ENCODE assay signal across 1 cellular context in the genomic region with DNA sequence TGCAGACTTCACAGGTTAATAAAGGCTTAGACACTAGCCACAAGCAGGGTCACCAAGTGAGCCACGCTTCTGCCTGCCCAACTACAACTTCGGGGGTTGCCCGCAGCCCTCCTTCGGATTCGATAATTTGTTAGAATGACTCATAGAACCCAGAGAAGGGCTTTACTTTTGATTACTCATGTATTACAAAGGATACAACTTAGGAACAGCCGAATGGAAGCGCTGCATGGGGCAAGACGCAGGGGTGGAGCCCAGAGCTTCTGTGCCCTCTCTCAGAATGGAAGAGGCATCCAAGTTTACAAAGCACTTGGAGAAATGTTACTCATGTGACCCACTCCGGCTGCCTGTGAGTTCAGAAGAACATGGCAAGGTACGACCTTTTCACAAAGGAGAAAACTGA.
TF ChIP-seq lines count a peak whose summit lies in the region.

No MANE protein-coding gene starts in this region.

TF ChIP-seq in HEK293, 187 proteins besides CTCF, POLR2A, EP300 and RAD21 (continued from another document):
- TF ChIP-seq, protein P1, sequence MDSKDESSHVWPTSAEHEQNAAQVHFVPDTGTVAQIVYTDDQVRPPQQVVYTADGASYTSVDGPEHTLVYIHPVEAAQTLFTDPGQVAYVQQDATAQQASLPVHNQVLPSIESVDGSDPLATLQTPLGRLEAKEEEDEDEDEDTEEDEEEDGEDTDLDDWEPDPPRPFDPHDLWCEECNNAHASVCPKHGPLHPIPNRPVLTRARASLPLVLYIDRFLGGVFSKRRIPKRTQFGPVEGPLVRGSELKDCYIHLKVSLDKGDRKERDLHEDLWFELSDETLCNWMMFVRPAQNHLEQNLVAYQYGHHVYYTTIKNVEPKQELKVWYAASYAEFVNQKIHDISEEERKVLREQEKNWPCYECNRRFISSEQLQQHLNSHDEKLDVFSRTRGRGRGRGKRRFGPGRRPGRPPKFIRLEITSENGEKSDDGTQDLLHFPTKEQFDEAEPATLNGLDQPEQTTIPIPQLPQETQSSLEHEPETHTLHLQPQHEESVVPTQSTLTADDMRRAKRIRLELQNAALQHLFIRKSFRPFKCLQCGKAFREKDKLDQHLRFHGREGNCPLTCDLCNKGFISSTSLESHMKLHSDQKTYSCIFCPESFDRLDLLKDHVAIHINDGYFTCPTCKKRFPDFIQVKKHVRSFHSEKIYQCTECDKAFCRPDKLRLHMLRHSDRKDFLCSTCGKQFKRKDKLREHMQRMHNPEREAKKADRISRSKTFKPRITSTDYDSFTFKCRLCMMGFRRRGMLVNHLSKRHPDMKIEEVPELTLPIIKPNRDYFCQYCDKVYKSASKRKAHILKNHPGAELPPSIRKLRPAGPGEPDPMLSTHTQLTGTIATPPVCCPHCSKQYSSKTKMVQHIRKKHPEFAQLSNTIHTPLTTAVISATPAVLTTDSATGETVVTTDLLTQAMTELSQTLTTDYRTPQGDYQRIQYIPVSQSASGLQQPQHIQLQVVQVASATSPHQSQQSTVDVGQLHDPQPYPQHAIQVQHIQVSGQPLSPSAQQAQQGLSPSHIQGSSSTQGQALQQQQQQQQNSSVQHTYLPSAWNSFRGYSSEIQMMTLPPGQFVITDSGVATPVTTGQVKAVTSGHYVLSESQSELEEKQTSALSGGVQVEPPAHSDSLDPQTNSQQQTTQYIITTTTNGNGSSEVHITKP (tag by site-specific recombination; IDR thresholded peaks at IDR 0.05): 0 out of 2 replicates have a peak, but pooled peaks have one; percentile 15
- TF ChIP-seq ZNF302 (tag by site-specific recombination; IDR thresholded peaks at IDR 0.05; ENCODE audit: low read depth) (no peak), ZNF416 (tag by site-specific recombination; IDR thresholded peaks at IDR 0.05) (no peak), GLIS1 (tag by site-specific recombination; IDR thresholded peaks at IDR 0.05) (no peak), ZNF660 (tag by site-specific recombination; IDR thresholded peaks at IDR 0.05) (0 out of 2 replicates have a peak, but pooled peaks have one; percentile 52), ZNF121 (tag by site-specific recombination; IDR thresholded peaks at IDR 0.05) (no peak), ZNF596 (tag by site-specific recombination; IDR thresholded peaks at IDR 0.05) (no peak), GLIS2 (tag by site-specific recombination; IDR thresholded peaks at IDR 0.05) (0 out of 2 replicates have a peak, but pooled peaks have one; percentile 24), ZNF677 (tag by site-specific recombination; IDR thresholded peaks at IDR 0.05) (no peak), ZNF544 (tag by site-specific recombination; IDR thresholded peaks at IDR 0.05) (no peak)
- TF ChIP-seq, protein P2, sequence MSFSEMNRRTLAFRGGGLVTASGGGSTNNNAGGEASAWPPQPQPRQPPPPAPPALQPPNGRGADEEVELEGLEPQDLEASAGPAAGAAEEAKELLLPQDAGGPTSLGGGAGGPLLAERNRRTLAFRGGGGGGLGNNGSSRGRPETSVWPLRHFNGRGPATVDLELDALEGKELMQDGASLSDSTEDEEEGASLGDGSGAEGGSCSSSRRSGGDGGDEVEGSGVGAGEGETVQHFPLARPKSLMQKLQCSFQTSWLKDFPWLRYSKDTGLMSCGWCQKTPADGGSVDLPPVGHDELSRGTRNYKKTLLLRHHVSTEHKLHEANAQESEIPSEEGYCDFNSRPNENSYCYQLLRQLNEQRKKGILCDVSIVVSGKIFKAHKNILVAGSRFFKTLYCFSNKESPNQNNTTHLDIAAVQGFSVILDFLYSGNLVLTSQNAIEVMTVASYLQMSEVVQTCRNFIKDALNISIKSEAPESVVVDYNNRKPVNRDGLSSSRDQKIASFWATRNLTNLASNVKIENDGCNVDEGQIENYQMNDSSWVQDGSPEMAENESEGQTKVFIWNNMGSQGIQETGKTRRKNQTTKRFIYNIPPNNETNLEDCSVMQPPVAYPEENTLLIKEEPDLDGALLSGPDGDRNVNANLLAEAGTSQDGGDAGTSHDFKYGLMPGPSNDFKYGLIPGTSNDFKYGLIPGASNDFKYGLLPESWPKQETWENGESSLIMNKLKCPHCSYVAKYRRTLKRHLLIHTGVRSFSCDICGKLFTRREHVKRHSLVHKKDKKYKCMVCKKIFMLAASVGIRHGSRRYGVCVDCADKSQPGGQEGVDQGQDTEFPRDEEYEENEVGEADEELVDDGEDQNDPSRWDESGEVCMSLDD (tag by site-specific recombination; IDR thresholded peaks at IDR 0.05): no peak
TF ChIP-seq in HEK293: peak in this region for 4.
